ENCODE assay signal across 20 cellular contexts in genomic region chr1:184199797-184200170, GRCh38.
"Had no signal": no experiment of that assay in that cellular context is flagged by ENCODE, and none has a peak within 500 bp of the region (broad histone marks: within the 10 kb centered on the region; RNA-seq: fewer than 3 reads in every experiment).

No MANE protein-coding gene starts in this region.

- H3K27ac Mint-ChIP-seq: activated CD8-positive, alpha-beta T cell treated with anti-CD3 and anti-CD28 coated beads for 36 hours; activated naive CD4-positive, alpha-beta T cell treated with anti-CD3 and anti-CD28 coated beads, Interleukin-2, amount 10 ng/mL, durations not matched to agents 7 days and 5 days; activated naive CD8-positive, alpha-beta T cell treated with anti-CD3 and anti-CD28 coated beads for 36 hours; activated T-cell treated with anti-CD3 and anti-CD28 coated beads, Interleukin-2, amount 50 U/mL, for 72 hours; activated T-helper 2 cell treated with anti-CD3 and anti-CD28 coated beads, Interferon-gamma antibody, Interleukin-2, Interleukin-4, amounts not matched to agents 10 μg/mL and 5 μg/mL and 100 μg/mL, durations not matched to agents 14 hours and 24 hours and 36 hours; T-helper 1 cell treated with Interleukin-12 subunit alpha and Interleukin-12 subunit beta and Interleukin-4 antibody, amounts not matched to agents 30 μg/mL and 1 μg/mL, for 36 hours had no signal

- H3K9me3 ChIP-seq: Peyer's patch, SJSA1 had no signal

- H3K36me3 ChIP-seq: Peyer's patch, SJSA1 had no signal

- H3K4me1 ChIP-seq: Peyer's patch, SJSA1 had no signal

- H3K4me3 ChIP-seq: Peyer's patch, SJSA1 had no signal

- H3K9me3 Mint-ChIP-seq: activated CD8-positive, alpha-beta T cell treated with anti-CD3 and anti-CD28 coated beads for 36 hours; activated naive CD4-positive, alpha-beta T cell treated with anti-CD3 and anti-CD28 coated beads, Interleukin-2, amount 10 ng/mL, durations not matched to agents 7 days and 5 days; activated naive CD8-positive, alpha-beta T cell treated with anti-CD3 and anti-CD28 coated beads for 36 hours; activated T-cell treated with anti-CD3 and anti-CD28 coated beads, Interleukin-2, amount 50 U/mL, for 72 hours; activated T-helper 2 cell treated with anti-CD3 and anti-CD28 coated beads, Interferon-gamma antibody, Interleukin-2, Interleukin-4, amounts not matched to agents 10 μg/mL and 5 μg/mL and 100 μg/mL, durations not matched to agents 14 hours and 24 hours and 36 hours; T-helper 1 cell treated with Interleukin-12 subunit alpha and Interleukin-12 subunit beta and Interleukin-4 antibody, amounts not matched to agents 30 μg/mL and 1 μg/mL, for 36 hours had no signal

- H3K27me3 Mint-ChIP-seq: activated naive CD8-positive, alpha-beta T cell treated with anti-CD3 and anti-CD28 coated beads for 36 hours had no signal

- H3K27me3 ChIP-seq: Peyer's patch, SJSA1 had no signal

- DNase-seq: activated CD4-positive, alpha-beta T cell treated with anti-CD3 and anti-CD28 coated beads for 4 hours; activated CD8-positive, alpha-beta memory T cell treated with anti-CD3 and anti-CD28 coated beads, Interleukin-2, amount 50 U/mL, for 4 hours; activated CD8-positive, alpha-beta T cell treated with anti-CD3 and anti-CD28 coated beads for 36 hours; activated gamma-delta T cell treated with Interleukin-2 at 50 U/mL for 16 hours; activated naive CD4-positive, alpha-beta T cell treated with anti-CD3 and anti-CD28 coated beads, Interleukin-2, amount 10 ng/mL, durations not matched to agents 7 days and 5 days; activated naive CD8-positive, alpha-beta T cell treated with anti-CD3 and anti-CD28 coated beads for 36 hours; activated T-cell treated with anti-CD3 and anti-CD28 coated beads, Interleukin-2, amount 50 U/mL, for 72 hours; cerebellar nuclear complex; NCI-H1048; NCI-H146; NCI-H1930; NCI-H2171 treated with DMSO at 0.1 percent for 48 hours; NCI-H226; NCI-H82; Peyer's patch; SHP77 had no signal

- ATAC-seq: activated CD4-positive, CD25-positive, alpha-beta regulatory T cell treated with anti-CD3 and anti-CD28 coated beads, Interleukin-2, amount 50 U/mL, for 24 hours; activated CD8-positive, alpha-beta T cell treated with anti-CD3 and anti-CD28 coated beads for 36 hours; activated T-cell treated with anti-CD3 and anti-CD28 coated beads, Interleukin-2, amount 50 U/mL, for 72 hours had no signal

- H3K36me3 Mint-ChIP-seq: activated naive CD4-positive, alpha-beta T cell treated with anti-CD3 and anti-CD28 coated beads, Interleukin-2, amount 10 ng/mL, durations not matched to agents 7 days and 5 days; activated naive CD8-positive, alpha-beta T cell treated with anti-CD3 and anti-CD28 coated beads for 36 hours had no signal

- H3K4me3 Mint-ChIP-seq: activated CD8-positive, alpha-beta T cell treated with anti-CD3 and anti-CD28 coated beads for 36 hours; activated naive CD4-positive, alpha-beta T cell treated with anti-CD3 and anti-CD28 coated beads, Interleukin-2, amount 10 ng/mL, durations not matched to agents 7 days and 5 days; activated naive CD8-positive, alpha-beta T cell treated with anti-CD3 and anti-CD28 coated beads for 36 hours; activated T-cell treated with anti-CD3 and anti-CD28 coated beads, Interleukin-2, amount 50 U/mL, for 72 hours; T-helper 1 cell treated with Interleukin-12 subunit alpha and Interleukin-12 subunit beta and Interleukin-4 antibody, amounts not matched to agents 30 μg/mL and 1 μg/mL, for 36 hours had no signal

- H3K4me1 Mint-ChIP-seq: activated naive CD4-positive, alpha-beta T cell treated with anti-CD3 and anti-CD28 coated beads, Interleukin-2, amount 10 ng/mL, durations not matched to agents 7 days and 5 days; activated naive CD8-positive, alpha-beta T cell treated with anti-CD3 and anti-CD28 coated beads for 36 hours had no signal

- H3K27ac ChIP-seq: Peyer's patch, SJSA1 had no signal
